ENCODE assay signal across 28 cellular contexts in genomic region chr15:38541046-38541445, GRCh38. TPM values are rescaled to one million over a fixed set of nuclear protein-coding genes. Genes with fewer than 3 reads are reported as not detected.
DNase-seq lines count a peak whose midpoint lies in the region; ATAC-seq and TF ChIP-seq lines count a peak whose summit lies in the region.
"Had no signal": no experiment of that assay in that cellular context is flagged by ENCODE, and none has a peak within 500 bp of the region (broad histone marks: within the 10 kb centered on the region; RNA-seq: fewer than 3 reads in every experiment).

No MANE protein-coding gene starts in this region.

- CTCF ChIA-PET in CD4-positive, alpha-beta T cell (lab: Charles Lee) = interaction anchor here (0.7 to 2.0 kb wide), 5 partner anchors 11 to 158 kb away, joined by 3 to 8 read pairs (median 4); partner anchors contain the start of gene RASGRP1
- CTCF ChIA-PET in CD8-positive, alpha-beta T cell (lab: Charles Lee) = interaction anchor here (1.2 to 2.9 kb wide), 5 partner anchors 20 to 150 kb away, joined by 4 to 10 read pairs (median 9); partner anchors contain the start of gene RASGRP1
- CTCF ChIA-PET in activated CD8-positive, alpha-beta T cell treated with anti-CD3 and anti-CD28 coated beads, Interleukin-2, amount 10 ng/mL, durations not matched to agents 7 days and 5 days (lab: Charles Lee) = interaction anchor here (1.1 to 4.0 kb wide), 6 partner anchors 20 to 156 kb away, joined by 5 to 19 read pairs (median 7); partner anchors contain the start of gene RASGRP1

- no peak for TF ChIP-seq POLR2A in erythroblast (IDR thresholded peaks at IDR 0.05; ENCODE audit: low read length)

- H3K9me3 Mint-ChIP-seq in CD4-positive, alpha-beta T cell = no peaks in the 10 kb centered on the region
- no peaks in the 10 kb centered on the region for H3K9me3 Mint-ChIP-seq in CD8-positive, alpha-beta T cell
- H3K9me3 Mint-ChIP-seq in activated CD8-positive, alpha-beta T cell treated with anti-CD3 and anti-CD28 coated beads, Interleukin-2, amount 10 ng/mL, durations not matched to agents 7 days and 5 days (ENCODE audit: insufficient read depth) = no peaks in the 10 kb centered on the region
- no peaks in the 10 kb centered on the region for H3K9me3 Mint-ChIP-seq in immature natural killer cell
- H3K9me3 Mint-ChIP-seq: CD14-positive monocyte had no signal

- peaks cover 89% of the 10 kb centered on the region for H3K4me1 ChIP-seq in CD8-positive, alpha-beta T cell (ENCODE audit: insufficient read depth, low read length)
- H3K4me1 ChIP-seq: breast epithelium, gastroesophageal sphincter had no signal

- intact Hi-C loops in CD4-positive, alpha-beta T cell (cut with DNase I, micrococcal nuclease) = no loop called here
- intact Hi-C loops in CD8-positive, alpha-beta T cell (cut with DNase I, micrococcal nuclease) = no loop called here

- TF ChIP-seq CTCF in CD4-positive, alpha-beta T cell (IDR thresholded peaks at IDR 0.05) = no peak
- TF ChIP-seq CTCF in CD8-positive, alpha-beta T cell (IDR thresholded peaks at IDR 0.05) = no peak

- H3K27ac ChIP-seq in CD4-positive, alpha-beta T cell (ENCODE audit: low read depth, low read length) = peak overlapping the region; percentile 14
- H3K27ac ChIP-seq in CD8-positive, alpha-beta T cell (ENCODE audit: low read depth, low read length) = no peak overlapping the region
- H3K27ac ChIP-seq: breast epithelium, coronary artery, gastroesophageal sphincter, parathyroid adenoma, right atrium auricular region, spleen, thyroid gland, WERI-Rb-1 had no signal

- no peak overlapping the region for H3K4me3 ChIP-seq in CD8-positive, alpha-beta T cell (ENCODE audit: low read depth, low read length)
- H3K4me3 ChIP-seq: breast epithelium, coronary artery, gastroesophageal sphincter, K562, right atrium auricular region, spleen, thyroid gland had no signal

- POLR2A ChIA-PET in CD4-positive, alpha-beta T cell (lab: Charles Lee) = interaction anchor here (0.8 to 2.4 kb wide), 8 partner anchors 8 to 149 kb away, joined by 3 to 9 read pairs (median 4); partner anchors contain the start of gene RASGRP1
- POLR2A ChIA-PET in CD8-positive, alpha-beta T cell (lab: Charles Lee) = interaction anchor here (1.1 to 1.3 kb wide), 4 partner anchors 10 to 111 kb away, joined by 3 to 5 read pairs (median 4); partner anchors contain the start of gene RASGRP1
- POLR2A ChIA-PET in activated CD8-positive, alpha-beta T cell treated with anti-CD3 and anti-CD28 coated beads, Interleukin-2, amount 10 ng/mL, durations not matched to agents 7 days and 5 days (lab: Charles Lee) = interaction anchor here (0.9 to 1.6 kb wide), 6 partner anchors 10 to 23 kb away, joined by 3 to 6 read pairs (median 4); partner anchors contain the start of gene RASGRP1

- peaks cover 98% of the 10 kb centered on the region for H3K4me1 Mint-ChIP-seq in CD4-positive, alpha-beta T cell (ENCODE audit: low read depth)
- peaks cover 91% of the 10 kb centered on the region for H3K4me1 Mint-ChIP-seq in CD8-positive, alpha-beta T cell (ENCODE audit: low read depth)
- peaks cover 91% of the 10 kb centered on the region for H3K4me1 Mint-ChIP-seq in activated CD8-positive, alpha-beta T cell treated with anti-CD3 and anti-CD28 coated beads, Interleukin-2, amount 10 ng/mL, durations not matched to agents 7 days and 5 days (ENCODE audit: low read depth)
- peaks cover 92 to 98% of the 10 kb centered on the region in 2 donors for H3K4me1 Mint-ChIP-seq in immature natural killer cell
- H3K4me1 Mint-ChIP-seq: CD14-positive monocyte had no signal

- H3K27me3 Mint-ChIP-seq in CD4-positive, alpha-beta T cell = no peaks in the 10 kb centered on the region
- no peaks in the 10 kb centered on the region for H3K27me3 Mint-ChIP-seq in CD8-positive, alpha-beta T cell (ENCODE audit: low read depth)
- H3K27me3 Mint-ChIP-seq in activated CD8-positive, alpha-beta T cell treated with anti-CD3 and anti-CD28 coated beads, Interleukin-2, amount 10 ng/mL, durations not matched to agents 7 days and 5 days (ENCODE audit: low read depth) = no peaks in the 10 kb centered on the region
- peaks cover 0 to 1% (median 0%) of the 10 kb centered on the region in 3 donors for H3K27me3 Mint-ChIP-seq in immature natural killer cell (ENCODE audit: low read depth in 3 of 3)

- no peaks in the 10 kb centered on the region for H3K36me3 ChIP-seq in CD8-positive, alpha-beta T cell (ENCODE audit: insufficient read depth, low read length)
- H3K36me3 ChIP-seq: breast epithelium, gastroesophageal sphincter, right atrium auricular region, thyroid gland, WERI-Rb-1 had no signal

- peaks cover 78% of the 10 kb centered on the region for H3K36me3 Mint-ChIP-seq in CD4-positive, alpha-beta T cell (ENCODE audit: low read depth)
- peaks cover 64% of the 10 kb centered on the region for H3K36me3 Mint-ChIP-seq in CD8-positive, alpha-beta T cell
- peaks cover 84% of the 10 kb centered on the region for H3K36me3 Mint-ChIP-seq in activated CD8-positive, alpha-beta T cell treated with anti-CD3 and anti-CD28 coated beads, Interleukin-2, amount 10 ng/mL, durations not matched to agents 7 days and 5 days (ENCODE audit: low read depth)
- peaks cover 0 to 6% (median 1%) of the 10 kb centered on the region in 3 donors for H3K36me3 Mint-ChIP-seq in immature natural killer cell
- H3K36me3 Mint-ChIP-seq: CD14-positive monocyte, mesothelial cell of epicardium had no signal

- H3K4me3 Mint-ChIP-seq in CD4-positive, alpha-beta T cell = no peak overlapping the region
- peak overlapping the region; percentile 35 for H3K4me3 Mint-ChIP-seq in CD8-positive, alpha-beta T cell
- H3K4me3 Mint-ChIP-seq in activated CD8-positive, alpha-beta T cell treated with anti-CD3 and anti-CD28 coated beads, Interleukin-2, amount 10 ng/mL, durations not matched to agents 7 days and 5 days = no peak overlapping the region
- peak overlapping the region in 4 of 5 donors; percentile 13 to 63 (median 42) for H3K4me3 Mint-ChIP-seq in immature natural killer cell
- H3K4me3 Mint-ChIP-seq: CD14-positive monocyte, mesothelial cell of epicardium had no signal

- no peaks in the 10 kb centered on the region for H3K9me3 ChIP-seq in CD4-positive, alpha-beta T cell (ENCODE audit: control insufficient read depth, low read length)
- no peaks in the 10 kb centered on the region for H3K9me3 ChIP-seq in CD8-positive, alpha-beta T cell (ENCODE audit: low read length)
- H3K9me3 ChIP-seq: breast epithelium, gastroesophageal sphincter, right atrium auricular region, spleen, thyroid gland had no signal

- peak overlapping the region; percentile 80 for H3K27ac Mint-ChIP-seq in CD4-positive, alpha-beta T cell
- peak overlapping the region; percentile 86 for H3K27ac Mint-ChIP-seq in CD8-positive, alpha-beta T cell
- H3K27ac Mint-ChIP-seq in activated CD8-positive, alpha-beta T cell treated with anti-CD3 and anti-CD28 coated beads, Interleukin-2, amount 10 ng/mL, durations not matched to agents 7 days and 5 days = peak overlapping the region; percentile 73
- peak overlapping the region; percentile 17 to 86 (median 59) for H3K27ac Mint-ChIP-seq in immature natural killer cell
- H3K27ac Mint-ChIP-seq: CD14-positive monocyte, mesothelial cell of epicardium had no signal

- no peak for ATAC-seq in CD4-positive, alpha-beta T cell (ENCODE audit: poor library complexity)
- ATAC-seq in CD8-positive, alpha-beta T cell = no peak
- ATAC-seq in activated CD8-positive, alpha-beta T cell treated with anti-CD3 and anti-CD28 coated beads, Interleukin-2, amount 10 ng/mL, durations not matched to agents 7 days and 5 days = no peak
- ATAC-seq in HG02571 (IDR thresholded peaks at IDR 0.05; ENCODE audit: unreplicated experiment) (no peak), HG02885 (IDR thresholded peaks at IDR 0.05; ENCODE audit: poor library complexity, unreplicated experiment) (no peak)
- ATAC-seq: gastroesophageal sphincter, K562, left ventricle myocardium superior, SK-N-SH treated with all-trans-retinoic acid at 6 μM for 48 hours had no signal

- DNase-seq in CD4-positive, alpha-beta T cell = no peak
- no peak for DNase-seq in CD8-positive, alpha-beta T cell
- peak; percentile 20 for DNase-seq in activated CD8-positive, alpha-beta T cell treated with anti-CD3 and anti-CD28 coated beads, Interleukin-2, amount 10 ng/mL, durations not matched to agents 7 days and 5 days
- no peak for DNase-seq in immature natural killer cell
- DNase-seq in erythroblast (lab: John Stamatoyannopoulos, UW) = no peak
- DNase-seq: activated effector memory CD4-positive, alpha-beta T cell treated with anti-CD3 and anti-CD28 coated beads, Interleukin-2, amount 50 U/mL, for 16 hours; amygdala; hypothalamus; left ventricle myocardium superior; NCI-H1417; NCI-H446; spleen; stimulated activated CD4-positive, alpha-beta T cell treated with anti-CD3 and anti-CD28 coated beads, Interleukin-4, amount 100 ng/mL, for 1 hour; stimulated activated naive CD4-positive, alpha-beta T cell treated with Interleukin-2 at 50 U/mL for 16 hours; thyroid gland; WERI-Rb-1 had no signal

- no peaks in the 10 kb centered on the region for H3K27me3 ChIP-seq in CD4-positive, alpha-beta T cell (ENCODE audit: control insufficient read depth, insufficient read depth, low read length)
- H3K27me3 ChIP-seq in CD8-positive, alpha-beta T cell (ENCODE audit: insufficient read depth, low read length) = no peaks in the 10 kb centered on the region
- H3K27me3 ChIP-seq: breast epithelium, right atrium auricular region, spleen, thyroid gland had no signal

RNA-seq across cellular contexts. Expression of gene RASGRP1, which starts 23.6 kb away (rescaled TPM):
- 10 to 100 TPM; 66.6 to 69.7 TPM for total RNA-seq in CD4-positive, alpha-beta T cell
- total RNA-seq in CD8-positive, alpha-beta T cell = 10 to 100 TPM; 58.2 to 65.2 TPM
- total RNA-seq in activated CD8-positive, alpha-beta T cell treated with anti-CD3 and anti-CD28 coated beads, Interleukin-2, amount 10 ng/mL, durations not matched to agents 7 days and 5 days = 100 to 1,000 TPM; 161 to 165 TPM
- polyA plus RNA-seq in immature natural killer cell = 10 to 100 TPM; 21.9 to 63.9 (median 22.7) TPM
- total RNA-seq: MCF 10A had no signal

Comparison
In these comparisons a context has a peak if more than half of its experiments do, and no peak if none do; other contexts are left out.
1. H3K4me3 Mint-ChIP-seq: peak in CD8-positive, alpha-beta T cell (single experiment) and immature natural killer cell (4 of 5); none in CD4-positive, alpha-beta T cell (single experiment) and activated CD8-positive, alpha-beta T cell treated with anti-CD3 and anti-CD28 coated beads, Interleukin-2, amount 10 ng/mL, durations not matched to agents 7 days and 5 days (single experiment).
2. Peak in every context shown above with its lines, with median percentiles within 50 percentile points of each other: H3K27ac Mint-ChIP-seq.